ENCODE assay signal across 18 cellular contexts in genomic region chrX:112814496-112814895, GRCh38.
"Had no signal": no experiment of that assay in that cellular context is flagged by ENCODE, and none has a peak within 500 bp of the region (broad histone marks: within the 10 kb centered on the region; RNA-seq: fewer than 3 reads in every experiment).

No MANE protein-coding gene starts in this region.

- H3K4me1 Mint-ChIP-seq: naive B cell had no signal

- H3K36me3 ChIP-seq: left lung, lower lobe of right lung had no signal

- H3K9me3 ChIP-seq: esophagus muscularis mucosa, gastroesophageal sphincter, heart right ventricle, left lung, lower lobe of right lung, mucosa of descending colon had no signal

- H3K27ac ChIP-seq: coronary artery, esophagus muscularis mucosa, foreskin keratinocyte, gastroesophageal sphincter, heart right ventricle, left lung, lower lobe of right lung had no signal

- H3K9me3 Mint-ChIP-seq: naive B cell had no signal

- DNase-seq: dermis blood vessel endothelial cell; dorsolateral prefrontal cortex; effector CD4-positive, alpha-beta T cell; effector memory CD4-positive, alpha-beta T cell; foreskin keratinocyte; head of caudate nucleus; heart right ventricle; hippocampal formation; left cardiac atrium; left lung; left ventricle myocardium superior; lower lobe of right lung; mesendoderm; mucosa of descending colon; naive B cell had no signal

- H3K4me1 ChIP-seq: foreskin keratinocyte, heart right ventricle, left lung had no signal

- H3K36me3 Mint-ChIP-seq: naive B cell had no signal

- H3K27ac Mint-ChIP-seq: naive B cell had no signal

- H3K27me3 Mint-ChIP-seq: naive B cell had no signal

- H3K27me3 ChIP-seq: foreskin keratinocyte, gastroesophageal sphincter, left lung had no signal

- H3K4me3 ChIP-seq: coronary artery, dorsolateral prefrontal cortex, esophagus muscularis mucosa, gastroesophageal sphincter, heart right ventricle, left lung, lower lobe of right lung, mucosa of descending colon had no signal
